ENCODE assay signal across 8 cellular contexts in the genomic region with DNA sequence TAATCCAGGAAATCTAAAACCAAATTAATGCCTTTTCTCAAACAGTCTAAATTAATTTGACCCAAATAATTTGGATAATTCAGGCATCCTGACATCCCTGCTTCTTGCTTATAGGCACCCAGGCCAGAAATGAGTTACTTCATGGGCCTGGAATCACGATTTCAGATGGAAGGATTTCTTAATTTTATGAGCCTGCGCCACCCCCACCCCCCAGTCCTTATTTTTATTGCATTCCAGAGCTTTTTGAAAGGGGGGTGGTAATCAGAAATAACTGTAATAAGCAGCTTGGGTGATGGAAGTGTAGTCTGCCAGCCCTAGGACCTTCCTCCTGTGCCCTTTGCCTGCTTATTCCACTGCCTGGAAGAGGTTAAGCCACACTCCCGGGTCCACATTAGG. TPM values are rescaled to one million over a fixed set of nuclear protein-coding genes. Genes with fewer than 3 reads are reported as not detected.
DNase-seq lines count a peak whose midpoint lies in the region; ATAC-seq and TF ChIP-seq lines count a peak whose summit lies in the region.

No MANE protein-coding gene starts in this region.

- ATAC-seq in heart left ventricle (no peak), memory B cell (ENCODE audit: low read depth) (no peak), upper lobe of right lung (no peak), HG02623 (IDR thresholded peaks at IDR 0.05; ENCODE audit: unreplicated experiment) (no peak), HG03460 (IDR thresholded peaks at IDR 0.05; ENCODE audit: unreplicated experiment) (no peak)

- no peaks in the 10 kb centered on the region for H3K9me3 ChIP-seq in heart left ventricle
- no peaks in the 10 kb centered on the region for H3K9me3 ChIP-seq in upper lobe of right lung

- peaks cover 21% of the 10 kb centered on the region for H3K36me3 Mint-ChIP-seq in memory B cell

- H3K36me3 ChIP-seq in heart left ventricle: peaks cover 3 to 66% (median 62%) of the 10 kb centered on the region in 9 donors
- H3K36me3 ChIP-seq in brain microvascular endothelial cell (replicated peaks): peaks cover 52% of the 10 kb centered on the region
- H3K36me3 ChIP-seq in upper lobe of right lung: peaks cover 56% of the 10 kb centered on the region

- peak overlapping the region; percentile 98 for H3K4me3 Mint-ChIP-seq in memory B cell

- peak overlapping the region; percentile 64 to 100 (median 97) for H3K4me3 ChIP-seq in heart left ventricle
- H3K4me3 ChIP-seq in brain microvascular endothelial cell (ENCODE audit: low read depth, low read length): peak overlapping the region; percentile 99
- H3K4me3 ChIP-seq in upper lobe of right lung: peak overlapping the region; percentile 100

- no peak for DNase-seq in heart left ventricle
- no peak for DNase-seq in cardiac septum (ENCODE audit: low spot score)
- no peak for DNase-seq in brain microvascular endothelial cell
- DNase-seq in memory B cell (ENCODE audit: low spot score in 2 of 2): no peak
- no peak for DNase-seq in upper lobe of right lung
- no peak for DNase-seq in AG20443 (ENCODE audit: low spot score)

- peak overlapping the region; percentile 88 for H3K27ac Mint-ChIP-seq in memory B cell

- WGBS in heart left ventricle, 4 donors: 26 to 34% (median 29%) methylated on average over 3 of the region's 3 CpGs

- no peak for TF ChIP-seq CTCF in heart left ventricle (IDR thresholded peaks at IDR 0.05)
- no peak for TF ChIP-seq CTCF in brain microvascular endothelial cell (IDR thresholded peaks at IDR 0.05; ENCODE audit: low read depth, low read length, missing control alignments)
- TF ChIP-seq CTCF in upper lobe of right lung (IDR thresholded peaks at IDR 0.05): no peak

- peaks cover 0 to 60% (median 33%) of the 10 kb centered on the region in 12 donors for H3K4me1 ChIP-seq in heart left ventricle
- peaks cover 38% of the 10 kb centered on the region for H3K4me1 ChIP-seq in upper lobe of right lung

- in situ Hi-C loops in brain microvascular endothelial cell (cut with HindIII; ENCODE audit: low pct_ligation_motif_present, low sequenced_read_pairs): no loop called here

- no peaks in the 10 kb centered on the region for H3K9me3 Mint-ChIP-seq in memory B cell

- peak overlapping the region; percentile 49 to 99 (median 96) for H3K27ac ChIP-seq in heart left ventricle
- H3K27ac ChIP-seq in brain microvascular endothelial cell: peak overlapping the region; percentile 96
- peak overlapping the region; percentile 94 for H3K27ac ChIP-seq in upper lobe of right lung

- H3K27me3 ChIP-seq in heart left ventricle (no peaks in the 10 kb centered on the region), brain microvascular endothelial cell (replicated peaks) (no peaks in the 10 kb centered on the region), upper lobe of right lung (no peaks in the 10 kb centered on the region)

- no peaks in the 10 kb centered on the region for H3K27me3 Mint-ChIP-seq in memory B cell

- intact Hi-C loops in heart left ventricle (cut with DNase I): loop anchor here in 4 of 10 donors (1.0 to 10.0 kb wide), 5 partner anchors 19 to 141 kb away; a partner anchor contains a TSS
- intact Hi-C loops in cardiac septum (cut with DNase I): loop anchor here (2.0 kb wide), 2 partner anchors 19 to 73 kb away; a partner anchor contains a TSS
- intact Hi-C loops in upper lobe of right lung (cut with DNase I): no loop called here

- peaks cover 17% of the 10 kb centered on the region for H3K4me1 Mint-ChIP-seq in memory B cell

- no peak for TF ChIP-seq POLR2A in heart left ventricle (IDR thresholded peaks at IDR 0.05)

RNA-seq across cellular contexts. Expression of a gene that starts 1.3 kb away (rescaled TPM):
- total RNA-seq in heart left ventricle (100 to 1,000 TPM; 225 to 400 (median 337) TPM), cardiac septum (317 TPM), upper lobe of right lung (245 TPM)
- 100 to 1,000 TPM; 291 to 431 TPM for polyA plus RNA-seq in heart left ventricle

RNA-seq across cellular contexts. Expression of a gene that starts 10.0 kb away (rescaled TPM):
- total RNA-seq in heart left ventricle: 10 to 100 TPM; 58.2 to 81.9 (median 69.2) TPM
- 10 to 100 TPM; 63.4 to 80.5 TPM for polyA plus RNA-seq in heart left ventricle
- 61.5 TPM for total RNA-seq in cardiac septum
- total RNA-seq in upper lobe of right lung: 60.9 TPM

RNA-seq across cellular contexts. Expression of a gene that starts 20.8 kb away (rescaled TPM):
- total RNA-seq in heart left ventricle: 10 to 100 TPM; 53.4 to 94.2 (median 70.9) TPM
- polyA plus RNA-seq in heart left ventricle: 10 to 100 TPM; 36.3 to 59.8 TPM
- 68.6 TPM for total RNA-seq in cardiac septum
- total RNA-seq in upper lobe of right lung: 54.1 TPM

RNA-seq across cellular contexts. Expression of a gene that starts 40.8 kb away (rescaled TPM):
- total RNA-seq in heart left ventricle: 10 to 100 TPM; 24.5 to 39.0 (median 30.9) TPM
- 10 to 100 TPM; 28.5 to 58.2 TPM for polyA plus RNA-seq in heart left ventricle
- 33.4 TPM for total RNA-seq in cardiac septum
- 37.6 TPM for total RNA-seq in upper lobe of right lung

RNA-seq across cellular contexts. Expression of a gene that starts 53.4 kb away (rescaled TPM):
- total RNA-seq in heart left ventricle (not detected), cardiac septum (not detected), upper lobe of right lung (not detected)
- under 1 TPM in 1 of 2 donors, not detected in 1; 0.11 TPM for polyA plus RNA-seq in heart left ventricle
